In the genomic region with DNA sequence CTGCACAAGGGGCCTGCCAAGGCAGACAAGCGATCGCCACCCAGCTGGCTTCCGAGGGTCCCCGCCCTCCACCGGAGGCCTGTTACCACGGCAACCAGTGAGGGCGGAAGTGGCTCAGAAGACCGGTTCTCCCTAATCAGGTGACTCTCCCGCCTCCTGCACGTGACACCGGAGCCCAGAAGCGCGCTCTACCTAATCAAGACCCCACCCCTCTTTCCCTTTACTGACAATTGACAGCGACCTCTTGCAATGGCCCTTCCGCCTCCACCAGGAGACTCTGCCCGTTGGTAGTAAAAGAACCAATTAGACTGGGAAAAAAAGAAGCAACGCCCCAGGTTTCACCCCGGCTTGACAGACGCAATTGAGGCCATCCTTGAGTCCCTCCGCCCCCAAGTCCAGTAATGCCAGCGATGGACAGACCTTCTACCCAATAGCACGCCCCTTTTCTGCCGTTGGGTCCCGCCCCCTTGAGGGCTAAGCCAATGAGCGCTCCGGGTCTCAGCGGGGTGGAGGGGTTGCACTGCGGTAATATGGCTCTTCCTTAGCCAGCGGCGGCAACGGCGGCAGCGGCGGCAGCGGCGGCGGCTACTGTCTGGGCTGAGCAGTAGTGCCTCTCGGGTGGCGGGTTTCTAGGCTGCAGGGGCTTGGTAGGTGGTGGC, we compare ENCODE assay signal across 8 cellular contexts. TPM values are rescaled to one million over a fixed set of nuclear protein-coding genes. Genes with fewer than 3 reads are reported as not detected.
DNase-seq lines count a peak whose midpoint lies in the region; ATAC-seq, FAIRE-seq and TF ChIP-seq lines count a peak whose summit lies in the region.

A gene (plus strand): TSS at position 525 of the 659 bp plus-strand sequence. CDS start 198 bp downstream, outside the sequence.

- no peaks in the 10 kb centered on the region for H3K9me3 ChIP-seq in BE2C

- H3K27me3 ChIP-seq in BE2C = no peaks in the 10 kb centered on the region

- ATAC-seq in HG03460 (IDR thresholded peaks at IDR 0.05; ENCODE audit: unreplicated experiment) = peak; percentile 69

- TF ChIP-seq CTCF in BE2C (IDR thresholded peaks at IDR 0.05; ENCODE audit: low read depth, low read length) = no peak

- DNase-seq in BE2C = peak; percentile 98
- peak; percentile 73 for DNase-seq in GM19240 (ENCODE audit: insufficient read length, low spot score)
- DNase-seq in NCI-H526 (lab: John Stamatoyannopoulos, UW) = peak; percentile 99 to 100
- DNase-seq in activated CD4-positive, alpha-beta T cell treated with anti-CD3 and anti-CD28 coated beads for 48 hours = peak; percentile 98
- DNase-seq in kidney tubule cell (ENCODE audit: low spot score) = peak; percentile 99
- peak; percentile 93 to 97 (median 94) for DNase-seq in stimulated activated CD4-positive, alpha-beta T cell treated with anti-CD3 and anti-CD28 coated beads, Interleukin-1b, Interleukin-23, amount 100 ng/mL, for 24 hours (ENCODE audit: low read depth in 4 of 4, low spot score in 1 of 4)

- no peaks in the 10 kb centered on the region for H3K36me3 ChIP-seq in BE2C

- no peaks in the 10 kb centered on the region for H3K4me1 ChIP-seq in BE2C

- peak within 1 kb of the TSS; percentile 95 for H3K4me3 ChIP-seq in BE2C (ENCODE audit: low read depth, low read length)

- FAIRE-seq in colon (lab: Jason Lieb, UNC) = peak; percentile 69

RNA-seq across cellular contexts. Expression of the gene that starts here (rescaled TPM):
- 14.3 TPM for polyA plus RNA-seq in BE2C (2012; ENCODE audit: insufficient read depth, insufficient read length, low read depth)

Comparison
In these comparisons a context has a peak if more than half of its experiments do, and no peak if none do; other contexts are left out.
1. Peak in every context shown above with its lines: DNase-seq, ATAC-seq and H3K4me3 ChIP-seq.